In the genomic region with DNA sequence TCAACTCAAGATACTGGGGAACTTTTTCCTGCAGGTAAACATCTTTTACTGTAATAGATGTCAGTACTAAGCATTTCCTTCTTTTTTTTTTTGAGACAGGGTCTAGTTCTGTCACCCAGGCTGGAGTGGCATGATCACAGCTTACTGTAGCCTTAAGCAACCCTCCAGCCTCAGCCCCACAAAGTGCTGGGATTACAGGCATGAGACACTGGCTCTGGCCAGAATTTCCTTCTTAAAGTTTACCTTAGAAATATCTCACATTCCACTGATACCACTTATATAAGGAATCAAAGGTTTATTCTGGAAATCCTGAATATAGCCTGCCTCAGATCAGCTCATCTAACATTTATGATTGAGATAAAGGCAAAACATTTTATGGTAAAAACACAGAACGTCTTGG, we compare ENCODE assay signal across 19 cellular contexts.
DNase-seq lines count a peak whose midpoint lies in the region; ATAC-seq, FAIRE-seq and TF ChIP-seq lines count a peak whose summit lies in the region.
"Had no signal": no experiment of that assay in that cellular context is flagged by ENCODE, and none has a peak within 500 bp of the region (broad histone marks: within the 10 kb centered on the region; RNA-seq: fewer than 3 reads in every experiment).

No MANE protein-coding gene starts in this region.

- no peak for TF ChIP-seq CTCF in fibroblast of the aortic adventitia (IDR thresholded peaks at IDR 0.05; ENCODE audit: insufficient read depth, low read length)
- TF ChIP-seq CTCF in CD4-positive, alpha-beta T cell (IDR thresholded peaks at IDR 0.05): no peak

- peaks cover 69% of the 10 kb centered on the region for H3K36me3 ChIP-seq in adipocyte (ENCODE audit: control insufficient read depth, insufficient read depth, low read length, severe bottlenecking)

- H3K27ac Mint-ChIP-seq in CD4-positive, alpha-beta T cell: no peak overlapping the region

- ATAC-seq in CD4-positive, alpha-beta T cell (ENCODE audit: poor library complexity): no peak
- ATAC-seq: Right ventricle myocardium inferior had no signal

- H3K4me1 Mint-ChIP-seq in CD4-positive, alpha-beta T cell (ENCODE audit: low read depth): peaks cover 7% of the 10 kb centered on the region

- no peak overlapping the region for H3K4me3 Mint-ChIP-seq in CD4-positive, alpha-beta T cell
- H3K4me3 Mint-ChIP-seq: H9 had no signal

- H3K4me1 ChIP-seq in adipocyte (ENCODE audit: control insufficient read depth, insufficient read depth, low read length): peaks cover 7% of the 10 kb centered on the region

- no peaks in the 10 kb centered on the region for H3K27me3 Mint-ChIP-seq in CD4-positive, alpha-beta T cell

- no peaks in the 10 kb centered on the region for H3K9me3 ChIP-seq in adipocyte (ENCODE audit: control insufficient read depth, low read length)
- H3K9me3 ChIP-seq in CD4-positive, alpha-beta T cell (ENCODE audit: control insufficient read depth, low read length): no peaks in the 10 kb centered on the region

- CTCF ChIA-PET in CD4-positive, alpha-beta T cell (lab: Charles Lee): no interaction called here

- H3K4me3 ChIP-seq in adipocyte (ENCODE audit: low read length): no peak overlapping the region
- H3K4me3 ChIP-seq in fibroblast of the aortic adventitia (ENCODE audit: low read depth, low read length): no peak overlapping the region

- no peak for TF ChIP-seq POLR2A in GM12892 (IDR thresholded peaks at IDR 0.05; ENCODE audit: low read depth, low read length)

- no peak overlapping the region for H3K27ac ChIP-seq in CD4-positive, alpha-beta T cell (ENCODE audit: low read depth, low read length)
- H3K27ac ChIP-seq: C4-2B, KMS-11 had no signal

- FAIRE-seq in GM12892 (lab: Jason Lieb, UNC): peak; percentile 36
- FAIRE-seq: D721Med, HTR-8/SVneo had no signal

- H3K9me3 Mint-ChIP-seq in CD4-positive, alpha-beta T cell: no peaks in the 10 kb centered on the region
- H3K9me3 Mint-ChIP-seq: H9 had no signal

- POLR2A ChIA-PET in CD4-positive, alpha-beta T cell (lab: Charles Lee): no interaction called here

- H3K9ac ChIP-seq in adipocyte (ENCODE audit: low read length): no peak overlapping the region
- H3K9ac ChIP-seq: KMS-11 had no signal

- no peaks in the 10 kb centered on the region for H3K27me3 ChIP-seq in adipocyte (replicated peaks; ENCODE audit: control insufficient read depth, insufficient read depth, low read length)
- no peaks in the 10 kb centered on the region for H3K27me3 ChIP-seq in CD4-positive, alpha-beta T cell (ENCODE audit: control insufficient read depth, insufficient read depth, low read length)

- DNase-seq in GM12892 (ENCODE audit: insufficient read length): no peak
- peak; percentile 34 for DNase-seq in adipocyte (ENCODE audit: low read depth)
- DNase-seq in fibroblast of the aortic adventitia (ENCODE audit: low read depth): peak; percentile 25
- DNase-seq in CD4-positive, alpha-beta T cell: no peak
- DNase-seq in NCI-H1092 treated with DMSO at 0.1 percent for 48 hours (lab: John Stamatoyannopoulos, UW): no peak
- DNase-seq in NOMO-1 treated with DMSO at 0.1 percent for 48 hours (lab: John Stamatoyannopoulos, UW; ENCODE audit: unreplicated experiment): no peak
- no peak for DNase-seq in DMS53 treated with DMSO at 0.1 percent for 48 hours (lab: John Stamatoyannopoulos, UW; ENCODE audit: unreplicated experiment)
- DNase-seq: NCI-H1105, NCI-H2029 treated with DMSO at 0.1 percent for 48 hours, NCI-H345, NCI-H524, NCI-H774, OCI-M1 had no signal

- H3K36me3 Mint-ChIP-seq in CD4-positive, alpha-beta T cell (ENCODE audit: low read depth): peaks cover 55% of the 10 kb centered on the region

- intact Hi-C loops in CD4-positive, alpha-beta T cell (cut with DNase I, micrococcal nuclease): no loop called here

Comparison
In these comparisons a context has a peak if more than half of its experiments do, and no peak if none do; other contexts are left out.
1. DNase-seq: peak in adipocyte (single experiment) and fibroblast of the aortic adventitia (single experiment); none in GM12892 (single experiment), CD4-positive, alpha-beta T cell (0 of 10), NCI-H1092 treated with DMSO at 0.1 percent for 48 hours (single experiment), NOMO-1 treated with DMSO at 0.1 percent for 48 hours (single experiment) and DMS53 treated with DMSO at 0.1 percent for 48 hours (single experiment).